10 cellular contexts compared by ENCODE assay signal in the genomic region with DNA sequence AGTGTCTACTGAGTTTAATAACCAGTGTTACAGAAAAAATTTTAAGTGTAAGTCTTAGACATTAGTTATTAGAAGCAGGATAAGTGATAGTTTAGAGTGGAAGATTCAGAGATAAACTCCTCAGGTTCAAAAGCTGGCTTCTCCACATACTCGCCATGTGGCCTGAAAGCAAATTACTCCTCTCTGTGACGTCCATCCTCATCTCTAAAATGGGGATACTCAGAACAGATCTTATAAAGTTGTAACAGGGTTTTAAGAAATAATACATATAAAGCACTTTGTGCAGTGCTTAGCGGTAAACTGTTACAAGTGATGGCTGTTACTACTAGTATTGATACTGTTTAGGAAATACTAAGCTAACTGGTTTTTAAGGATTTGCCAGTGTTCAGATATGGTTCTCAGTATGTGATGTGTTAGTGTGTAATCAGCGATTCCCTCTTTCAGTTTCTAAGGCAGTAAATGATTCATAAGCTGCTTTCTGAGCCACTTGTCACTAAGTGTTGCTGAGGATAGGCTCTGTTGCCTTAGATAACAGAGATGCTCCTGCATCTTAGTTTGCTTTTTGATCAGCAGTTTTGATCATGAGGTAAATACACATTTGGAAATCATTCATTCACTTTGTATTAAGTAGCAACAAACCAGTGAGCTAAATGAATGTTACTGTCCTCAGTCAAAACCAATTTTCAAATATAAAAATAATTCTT. TPM values are rescaled to one million over a fixed set of nuclear protein-coding genes. Genes with fewer than 3 reads are reported as not detected.
A peak's percentile ranks its signal among the peaks of the same experiment; 100 is the strongest.
DNase-seq lines count a peak whose midpoint lies in the region; ATAC-seq and TF ChIP-seq lines count a peak whose summit lies in the region.
"Had no signal": no experiment of that assay in that cellular context is flagged by ENCODE, and none has a peak within 500 bp of the region (broad histone marks: within the 10 kb centered on the region; RNA-seq: fewer than 3 reads in every experiment).

No MANE protein-coding gene starts in this region.

- H3K27ac Mint-ChIP-seq in memory B cell = peak overlapping the region; percentile 20
- H3K27ac Mint-ChIP-seq: activated B cell treated with CpG ODN at 0.5 μM for 24 hours had no signal

- no peak for TF ChIP-seq EP300 in transverse colon (IDR thresholded peaks at IDR 0.05; ENCODE audit: low read depth)

- intact Hi-C loops in transverse colon (cut with DNase I; ENCODE audit: low total_unique reads) = no loop called here

- no peaks in the 10 kb centered on the region for H3K27me3 ChIP-seq in transverse colon

- TF ChIP-seq CTCF in transverse colon (IDR thresholded peaks at IDR 0.05) = no peak

- H3K4me3 Mint-ChIP-seq in memory B cell = no peak overlapping the region
- H3K4me3 Mint-ChIP-seq: activated B cell treated with CpG ODN at 0.5 μM for 24 hours had no signal

- 86 to 100% methylated on average over 3 to 4 of the region's 4 CpGs for WGBS in transverse colon (ENCODE audit: low coverage in 1 of 2), 2 donors

- peaks cover 0 to 39% (median 18%) of the 10 kb centered on the region in 4 donors for H3K36me3 ChIP-seq in transverse colon

- no peak for DNase-seq in activated CD4-positive, CD25-positive, alpha-beta regulatory T cell (lab: John Stamatoyannopoulos, UW)
- DNase-seq in memory B cell (ENCODE audit: low spot score in 2 of 2) (no peak), transverse colon (no peak), NCI-H2107 (lab: John Stamatoyannopoulos, UW) (no peak), EL (no peak)
- DNase-seq: activated B cell treated with CpG ODN at 0.5 μM for 24 hours, KBM-7 had no signal

- no peak overlapping the region for H3K27ac ChIP-seq in transverse colon

- TF ChIP-seq POLR2A in transverse colon (IDR thresholded peaks at IDR 0.05) = no peak

- peak; percentile 75 to 86 for ATAC-seq in activated CD4-positive, CD25-positive, alpha-beta regulatory T cell treated with anti-CD3 and anti-CD28 coated beads, Interleukin-2, amount 50 U/mL, for 24 hours
- ATAC-seq in GM21528 (IDR thresholded peaks at IDR 0.05; ENCODE audit: low FRiP score, unreplicated experiment) = peak; percentile 87
- ATAC-seq in HG03354 (IDR thresholded peaks at IDR 0.05; ENCODE audit: poor library complexity, severe bottlenecking, unreplicated experiment) = peak; percentile 95
- ATAC-seq in memory B cell (ENCODE audit: low read depth) = no peak

- peaks cover 0 to 12% (median 5%) of the 10 kb centered on the region in 4 donors for H3K4me1 ChIP-seq in transverse colon

- H3K4me1 Mint-ChIP-seq in memory B cell = no peaks in the 10 kb centered on the region
- H3K4me1 Mint-ChIP-seq: activated B cell treated with CpG ODN at 0.5 μM for 24 hours had no signal

- no peak overlapping the region for H3K4me3 ChIP-seq in transverse colon

- peaks cover 41% of the 10 kb centered on the region for H3K36me3 Mint-ChIP-seq in memory B cell

- no peaks in the 10 kb centered on the region for H3K9me3 Mint-ChIP-seq in memory B cell
- H3K9me3 Mint-ChIP-seq: activated B cell treated with CpG ODN at 0.5 μM for 24 hours had no signal

- H3K27me3 Mint-ChIP-seq in memory B cell = no peaks in the 10 kb centered on the region
- H3K27me3 Mint-ChIP-seq: activated B cell treated with CpG ODN at 0.5 μM for 24 hours had no signal

- no peaks in the 10 kb centered on the region for H3K9me3 ChIP-seq in transverse colon

- in situ Hi-C loops in transverse colon (cut with MboI; ENCODE audit: low pct_ligation_motif_present in 1 of 4, low pct_unique_long_range_greater_than_20kb in 1 of 4, low sequenced_read_pairs in 3 of 4) = no loop called here

RNA-seq across cellular contexts. Expression of gene CYP51A1, which starts 58.7 kb away (rescaled TPM):
- 10 to 100 TPM; 26.5 to 74.1 (median 58.2) TPM for total RNA-seq in transverse colon
